8 cellular contexts compared by ENCODE assay signal in the genomic region with DNA sequence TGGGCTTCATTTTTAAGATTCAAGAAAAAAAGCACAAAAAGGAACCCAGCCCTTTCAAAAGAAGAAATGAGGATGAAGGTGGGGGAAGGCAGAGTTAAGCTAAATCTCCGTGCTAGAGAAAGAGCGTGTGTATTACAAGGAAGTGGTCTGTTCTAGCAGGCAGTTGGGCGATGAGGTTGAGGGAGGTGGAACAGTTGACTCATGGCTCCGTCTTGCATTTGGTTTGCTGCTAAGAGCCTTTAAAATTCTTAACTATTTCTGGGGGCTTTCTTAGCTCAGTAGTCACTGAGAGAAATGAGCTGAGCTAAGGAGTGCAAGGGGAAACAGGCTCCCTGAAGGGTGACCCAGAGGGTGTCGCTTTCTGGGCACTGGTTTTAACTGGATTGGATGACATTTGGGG.
DNase-seq lines count a peak whose midpoint lies in the region; TF ChIP-seq lines count a peak whose summit lies in the region.

No MANE protein-coding gene starts in this region.

- TF ChIP-seq CTCF in GM13976 (IDR thresholded peaks at IDR 0.05; ENCODE audit: borderline replicate concordance, control extremely low read depth, extremely low read depth, insufficient read depth, missing control alignments), result no peak
- TF ChIP-seq CTCF in HFFc6 (IDR thresholded peaks at IDR 0.05), result no peak
- no peak for TF ChIP-seq CTCF in mesothelial cell of epicardium (IDR thresholded peaks at IDR 0.05; ENCODE audit: unreplicated experiment)
- TF ChIP-seq CTCF in testis (IDR thresholded peaks at IDR 0.05), result no peak
- no peak for TF ChIP-seq CTCF in coronary artery (IDR thresholded peaks at IDR 0.05)

- H3K4me3 Mint-ChIP-seq in HFFc6 (peak overlapping the region; percentile 58), mesothelial cell of epicardium (no peak overlapping the region)

- in situ Hi-C loops in GM13976 (cut with MboI; ENCODE audit: low sequenced_read_pairs, unreplicated experiment), result loop anchor here (5.0 to 10.0 kb wide), 2 partner anchors 36 to 112 kb away; no protein-coding TSS in a partner anchor

- peaks cover 42% of the 10 kb centered on the region for H3K4me1 Mint-ChIP-seq in HFFc6 (ENCODE audit: low read depth)
- H3K4me1 Mint-ChIP-seq in mesothelial cell of epicardium, result peaks cover 2% of the 10 kb centered on the region

- H3K4me1 ChIP-seq in testis, result peaks cover under 1% of the 10 kb centered on the region

- H3K36me3 ChIP-seq in testis (ENCODE audit: low read depth, missing control alignments), result no peaks in the 10 kb centered on the region

- H3K9me3 Mint-ChIP-seq in HFFc6 (no peaks in the 10 kb centered on the region), mesothelial cell of epicardium (no peaks in the 10 kb centered on the region)

- peak overlapping the region; percentile 81 for H3K27ac Mint-ChIP-seq in HFFc6
- peak overlapping the region; percentile 45 for H3K27ac Mint-ChIP-seq in mesothelial cell of epicardium

- no peaks in the 10 kb centered on the region for H3K9me3 ChIP-seq in testis

- intact Hi-C loops in testis (cut with DNase I; ENCODE audit: low total_unique reads), result no loop called here

- WGBS in testis, 2 donors, result 70 to 75% methylated on average over 5 of the region's 5 CpGs

- DNase-seq in GM13976 (ENCODE audit: low spot score) (peak; percentile 83), HFFc6 (peak; percentile 75), NOMO-1 (lab: John Stamatoyannopoulos, UW; ENCODE audit: unreplicated experiment in 2 of 2) (peak; percentile 80 to 88), mesothelial cell of epicardium (ENCODE audit: low spot score in 2 of 2, unreplicated experiment in 2 of 2) (no peak), testis (peak; percentile 19), cortex of kidney (lab: John Stamatoyannopoulos, UW) (no peak), coronary artery (ENCODE audit: low spot score) (no peak)
- peak; percentile 20 for DNase-seq in activated T-helper 9 cell treated with anti-CD3 and anti-CD28 coated beads, Interleukin-2, amount 50 U/mL, for 16 hours (ENCODE audit: low read depth)

- H3K27me3 ChIP-seq in testis, result no peaks in the 10 kb centered on the region

- no peak overlapping the region for H3K27ac ChIP-seq in testis
- no peak overlapping the region for H3K27ac ChIP-seq in coronary artery

- H3K4me3 ChIP-seq in testis (no peak overlapping the region), coronary artery (no peak overlapping the region)

- H3K27me3 Mint-ChIP-seq in HFFc6 (ENCODE audit: insufficient read depth), result no peaks in the 10 kb centered on the region; the same call in 1 of the 2 replicates
- H3K27me3 Mint-ChIP-seq in mesothelial cell of epicardium (ENCODE audit: low read depth), result peaks cover 17% of the 10 kb centered on the region

- TF ChIP-seq POLR2A in testis (IDR thresholded peaks at IDR 0.05), result no peak

- H3K36me3 Mint-ChIP-seq in HFFc6 (ENCODE audit: low read depth) (no peaks in the 10 kb centered on the region), mesothelial cell of epicardium (no peaks in the 10 kb centered on the region)

Comparison
In these comparisons a context has a peak if more than half of its experiments do, and no peak if none do; other contexts are left out.
1. DNase-seq: peak in GM13976 (single experiment), HFFc6 (single experiment), NOMO-1 (2 of 2), activated T-helper 9 cell treated with anti-CD3 and anti-CD28 coated beads, Interleukin-2, amount 50 U/mL, for 16 hours (single experiment) and testis (single experiment); none in mesothelial cell of epicardium (0 of 2), cortex of kidney (single experiment) and coronary artery (single experiment).